In the genomic region with DNA sequence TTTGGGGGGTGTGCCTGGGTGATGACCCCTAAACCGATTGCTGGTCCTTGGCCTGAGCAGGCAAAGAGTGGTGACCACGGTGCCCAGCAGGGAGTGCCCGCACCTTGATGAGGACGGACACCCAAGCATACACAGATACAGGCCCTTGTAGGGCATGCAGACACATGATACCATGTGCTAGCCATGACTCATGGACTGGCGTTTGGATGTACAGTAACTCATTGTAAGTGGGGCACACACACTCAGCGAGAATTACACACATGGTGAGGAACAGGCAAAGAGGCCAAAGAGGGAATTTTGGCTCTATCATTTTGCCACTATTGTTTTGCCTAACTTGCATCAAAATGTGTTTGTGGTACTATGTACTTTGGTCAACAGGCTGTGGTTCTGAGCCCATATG, we compare ENCODE assay signal across 23 cellular contexts. TPM values are rescaled to one million over a fixed set of nuclear protein-coding genes. Genes with fewer than 3 reads are reported as not detected.
"Had no signal": no experiment of that assay in that cellular context is flagged by ENCODE, and none has a peak within 500 bp of the region (broad histone marks: within the 10 kb centered on the region; RNA-seq: fewer than 3 reads in every experiment).

No MANE protein-coding gene starts in this region.

- H3K36me3 ChIP-seq: ascending aorta, neutrophil, WERI-Rb-1 had no signal

- H3K27me3 ChIP-seq: ascending aorta had no signal

- ATAC-seq: activated CD8-positive, alpha-beta memory T cell treated with anti-CD3 and anti-CD28 coated beads, Interleukin-2, amount 10 ng/mL, durations not matched to agents 7 days and 5 days; activated naive CD8-positive, alpha-beta T cell treated with anti-CD3 and anti-CD28 coated beads, Interleukin-2, amount 50 U/mL, for 24 hours; effector memory CD8-positive, alpha-beta T cell; left ventricle myocardium superior; naive thymus-derived CD8-positive, alpha-beta T cell had no signal

- H3K9me3 Mint-ChIP-seq: activated CD4-positive, alpha-beta memory T cell treated with anti-CD3 and anti-CD28 coated beads for 36 hours; activated naive CD4-positive, alpha-beta T cell treated with anti-CD3 and anti-CD28 coated beads for 36 hours; activated naive CD8-positive, alpha-beta T cell treated with anti-CD3 and anti-CD28 coated beads, Interleukin-2, amount 50 U/mL, for 24 hours; activated T-helper 2 cell treated with anti-CD3 and anti-CD28 coated beads, Interferon-gamma antibody, Interleukin-2, Interleukin-4, amounts not matched to agents 10 μg/mL and 5 μg/mL and 100 μg/mL, durations not matched to agents 14 hours and 24 hours and 36 hours; effector memory CD8-positive, alpha-beta T cell had no signal

- H3K4me3 Mint-ChIP-seq: activated CD4-positive, alpha-beta memory T cell treated with anti-CD3 and anti-CD28 coated beads for 36 hours; activated CD8-positive, alpha-beta memory T cell treated with anti-CD3 and anti-CD28 coated beads, Interleukin-2, amount 10 ng/mL, durations not matched to agents 7 days and 5 days; activated naive CD4-positive, alpha-beta T cell treated with anti-CD3 and anti-CD28 coated beads for 36 hours; activated naive CD8-positive, alpha-beta T cell treated with anti-CD3 and anti-CD28 coated beads, Interleukin-2, amount 50 U/mL, for 24 hours; effector memory CD8-positive, alpha-beta T cell; naive thymus-derived CD8-positive, alpha-beta T cell had no signal

- H3K4me1 Mint-ChIP-seq: activated CD8-positive, alpha-beta memory T cell treated with anti-CD3 and anti-CD28 coated beads, Interleukin-2, amount 10 ng/mL, durations not matched to agents 7 days and 5 days; activated naive CD8-positive, alpha-beta T cell treated with anti-CD3 and anti-CD28 coated beads, Interleukin-2, amount 50 U/mL, for 24 hours had no signal

- H3K4me3 ChIP-seq: ascending aorta had no signal

- H3K27ac ChIP-seq: ascending aorta, neutrophil, parathyroid adenoma, WERI-Rb-1 had no signal

- H3K4me1 ChIP-seq: ascending aorta, parathyroid adenoma had no signal

- H3K27ac Mint-ChIP-seq: activated CD4-positive, alpha-beta memory T cell treated with anti-CD3 and anti-CD28 coated beads for 36 hours; activated CD8-positive, alpha-beta memory T cell treated with anti-CD3 and anti-CD28 coated beads, Interleukin-2, amount 10 ng/mL, durations not matched to agents 7 days and 5 days; activated naive CD4-positive, alpha-beta T cell treated with anti-CD3 and anti-CD28 coated beads for 36 hours; activated naive CD8-positive, alpha-beta T cell treated with anti-CD3 and anti-CD28 coated beads, Interleukin-2, amount 50 U/mL, for 24 hours; activated T-helper 2 cell treated with anti-CD3 and anti-CD28 coated beads, Interferon-gamma antibody, Interleukin-2, Interleukin-4, amounts not matched to agents 10 μg/mL and 5 μg/mL and 100 μg/mL, durations not matched to agents 14 hours and 24 hours and 36 hours; effector memory CD8-positive, alpha-beta T cell had no signal

- H3K36me3 Mint-ChIP-seq: activated CD4-positive, alpha-beta memory T cell treated with anti-CD3 and anti-CD28 coated beads for 36 hours; activated CD8-positive, alpha-beta memory T cell treated with anti-CD3 and anti-CD28 coated beads, Interleukin-2, amount 10 ng/mL, durations not matched to agents 7 days and 5 days; naive thymus-derived CD8-positive, alpha-beta T cell had no signal

- DNase-seq: activated CD4-positive, alpha-beta memory T cell treated with anti-CD3 and anti-CD28 coated beads for 36 hours; activated CD8-positive, alpha-beta memory T cell treated with anti-CD3 and anti-CD28 coated beads, Interleukin-2, amount 10 ng/mL, durations not matched to agents 7 days and 5 days; activated naive CD4-positive, alpha-beta T cell treated with anti-CD3 and anti-CD28 coated beads for 36 hours; activated naive CD8-positive, alpha-beta T cell treated with anti-CD3 and anti-CD28 coated beads, Interleukin-2, amount 50 U/mL, for 24 hours; activated T-cell treated with anti-CD3 and anti-CD28 coated beads, Interleukin-2, amount 50 U/mL, for 1 hour; dermis blood vessel endothelial cell; effector memory CD8-positive, alpha-beta T cell; hippocampal formation; left ventricle myocardium superior; mesenchymal stem cell; naive thymus-derived CD8-positive, alpha-beta T cell; stimulated activated CD4-positive, alpha-beta T cell treated with anti-CD3 and anti-CD28 coated beads, Interleukin-1b, Interleukin-23, amount 100 ng/mL, for 48 hours; WERI-Rb-1 had no signal

- H3K9me3 ChIP-seq: ascending aorta, neutrophil had no signal

RNA-seq across cellular contexts. Expression of a gene that starts 24.1 kb away (rescaled TPM):
- total RNA-seq: naive thymus-derived CD8-positive, alpha-beta T cell had no signal

RNA-seq across cellular contexts. Expression of a gene that starts 45.3 kb away (rescaled TPM):
- total RNA-seq: activated CD4-positive, alpha-beta memory T cell treated with anti-CD3 and anti-CD28 coated beads for 36 hours; activated CD8-positive, alpha-beta memory T cell treated with anti-CD3 and anti-CD28 coated beads, Interleukin-2, amount 10 ng/mL, durations not matched to agents 7 days and 5 days; activated naive CD4-positive, alpha-beta T cell treated with anti-CD3 and anti-CD28 coated beads for 36 hours; activated T-helper 2 cell treated with anti-CD3 and anti-CD28 coated beads, Interferon-gamma antibody, Interleukin-2, Interleukin-4, amounts not matched to agents 10 μg/mL and 5 μg/mL and 100 μg/mL, durations not matched to agents 14 hours and 24 hours and 36 hours; ascending aorta; chondrocyte; dermis blood vessel endothelial cell; epithelial cell of proximal tubule; kidney epithelial cell; left ventricle myocardium superior; mucosa of gallbladder; naive thymus-derived CD8-positive, alpha-beta T cell; renal cortical epithelial cell; urinary bladder had no signal
